32 cellular contexts compared by ENCODE assay signal in the genomic region with DNA sequence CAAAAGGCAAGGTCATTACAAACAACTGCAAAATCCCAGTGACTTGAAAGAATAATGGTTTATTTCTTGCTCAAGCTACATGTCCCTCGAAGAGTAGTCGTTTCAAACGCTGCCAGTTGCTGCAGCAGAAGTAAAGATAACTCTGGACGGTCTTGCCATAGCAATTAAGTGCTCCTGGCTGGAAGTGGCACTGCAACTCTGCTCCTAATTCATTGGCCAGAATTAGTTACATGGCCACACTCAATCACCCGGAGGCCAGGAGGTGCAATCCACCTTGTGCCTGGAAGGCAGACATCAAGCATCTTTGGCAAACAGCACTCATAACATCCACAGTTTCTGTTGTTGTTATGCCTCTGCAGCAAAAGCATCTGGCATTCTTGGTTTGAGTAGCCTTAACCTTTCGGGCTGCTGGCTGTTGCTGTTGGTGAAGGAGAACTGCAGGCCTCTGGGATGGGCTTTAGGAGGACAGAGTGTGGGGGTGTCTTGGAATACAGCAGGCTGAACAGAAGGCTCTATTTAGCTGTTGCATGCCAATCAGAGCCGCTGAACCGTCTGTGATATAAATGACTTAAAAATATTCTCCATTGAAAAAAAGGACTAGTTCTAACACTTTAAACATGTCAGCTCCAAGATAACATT.
A peak's percentile ranks its signal among the peaks of the same experiment; 100 is the strongest.
DNase-seq lines count a peak whose midpoint lies in the region; ATAC-seq, FAIRE-seq and TF ChIP-seq lines count a peak whose summit lies in the region.
"Had no signal": no experiment of that assay in that cellular context is flagged by ENCODE, and none has a peak within 500 bp of the region (broad histone marks: within the 10 kb centered on the region; RNA-seq: fewer than 3 reads in every experiment).

No MANE protein-coding gene starts in this region.

- H3K4me3 ChIP-seq in heart right ventricle = no peak overlapping the region
- no peak overlapping the region for H3K4me3 ChIP-seq in small intestine (ENCODE audit: low read depth in 1 of 2, low read length in 2 of 2)
- H3K4me3 ChIP-seq: ascending aorta, GM12878, K562, lower lobe of right lung, SJSA1, tibial artery had no signal

- peak in 1 of 9 donors; percentile 15 for TF ChIP-seq CTCF in heart right ventricle (IDR thresholded peaks at IDR 0.05)

- 41 to 49% methylated on average over 8 of the region's 8 CpGs for WGBS in heart right ventricle, 2 donors
- 84 to 88% (median 86%) methylated on average over 8 of the region's 8 CpGs for WGBS in small intestine, 3 donors

- intact Hi-C loops in Right ventricle myocardium superior (cut with DNase I) = loop anchor here (10.0 kb wide), 1 partner anchor 80 kb away; no protein-coding TSS in a partner anchor
- intact Hi-C loops in cardiac septum (cut with DNase I) = loop anchor here (10.0 kb wide), 1 partner anchor 120 kb away; a partner anchor contains a TSS
- intact Hi-C loops in heart right ventricle (cut with DNase I) = no loop called here

- FAIRE-seq in small intestine (lab: Jason Lieb, UNC) = no peak
- FAIRE-seq: GM12878, K562, kidney had no signal

- DNase-seq in Right ventricle myocardium superior (no peak), cardiac septum (ENCODE audit: low spot score) (no peak), NCI-H510A (lab: John Stamatoyannopoulos, UW) (peak; percentile 37), heart right ventricle (peak in 1 of 2 donors; percentile 17), small intestine (no peak), kidney glomerular epithelial cell (lab: John Stamatoyannopoulos, UW) (no peak)
- DNase-seq in stimulated activated naive CD4-positive, alpha-beta T cell treated with Interleukin-2 at 50 U/mL for 16 hours (lab: John Stamatoyannopoulos, UW) = no peak
- DNase-seq: activated CD4-positive, alpha-beta T cell treated with anti-CD3 and anti-CD28 coated beads, Interleukin-2, amount 50 U/mL, for 4 hours; activated CD8-positive, alpha-beta memory T cell treated with anti-CD3 and anti-CD28 coated beads, Interleukin-2, amount 10 ng/mL, durations not matched to agents 7 days and 5 days; activated gamma-delta T cell treated with Interleukin-2 at 50 U/mL for 16 hours; activated T-cell treated with anti-CD3 and anti-CD28 coated beads, Interleukin-2, amount 50 U/mL, for 4 hours; CD8-positive, alpha-beta memory T cell; central memory CD4-positive, alpha-beta T cell; cortex of kidney; effector memory CD4-positive, alpha-beta T cell; EL; HCEC 1CT; kidney; lower lobe of right lung; naive thymus-derived CD4-positive, alpha-beta T cell; NCI-H1092; NCI-H187; NCI-H774; nucleus accumbens; stimulated activated CD4-positive, alpha-beta T cell treated with anti-CD3 and anti-CD28 coated beads, Interleukin-4, amount 100 ng/mL, for 24 hours; T-helper 1 cell; tibial artery had no signal

- H3K27ac ChIP-seq in heart right ventricle (no peak overlapping the region), small intestine (ENCODE audit: low read depth in 1 of 2, low read length in 1 of 2) (no peak overlapping the region)
- H3K27ac ChIP-seq: ascending aorta, lower lobe of right lung, SJSA1, tibial artery had no signal

- peaks cover 0 to 8% (median 0%) of the 10 kb centered on the region in 9 donors for H3K4me1 ChIP-seq in heart right ventricle
- peaks cover 0 to 5% of the 10 kb centered on the region in 2 donors for H3K4me1 ChIP-seq in small intestine (ENCODE audit: control insufficient read depth in 2 of 2, insufficient read depth in 1 of 2, low read depth in 1 of 2, low read length in 1 of 2)
- H3K4me1 ChIP-seq: ascending aorta, lower lobe of right lung, tibial artery had no signal

- no peaks in the 10 kb centered on the region for H3K36me3 ChIP-seq in heart right ventricle
- no peaks in the 10 kb centered on the region for H3K36me3 ChIP-seq in small intestine (ENCODE audit: control insufficient read depth in 2 of 2, insufficient read depth in 2 of 2, low read length in 2 of 2)
- H3K36me3 ChIP-seq: ascending aorta, lower lobe of right lung, SJSA1, tibial artery had no signal

- ATAC-seq in Right ventricle myocardium superior (ENCODE audit: poor library complexity) = peak; percentile 89
- ATAC-seq in heart right ventricle = peak in 6 of 8 donors; percentile 44 to 89 (median 72)
- no peak for ATAC-seq in HG03457 (IDR thresholded peaks at IDR 0.05; ENCODE audit: unreplicated experiment)
- ATAC-seq: activated CD8-positive, alpha-beta memory T cell treated with anti-CD3 and anti-CD28 coated beads, Interleukin-2, amount 10 ng/mL, durations not matched to agents 7 days and 5 days; activated T-cell treated with anti-CD3 and anti-CD28 coated beads, Interleukin-2, amount 50 U/mL, for 4 hours; GM12878; K562; lower lobe of right lung; naive thymus-derived CD4-positive, alpha-beta T cell had no signal

- H3K27me3 ChIP-seq in heart right ventricle = no peaks in the 10 kb centered on the region
- H3K27me3 ChIP-seq in small intestine (ENCODE audit: control insufficient read depth in 2 of 2, insufficient read depth in 2 of 2, low read length in 2 of 2) = no peaks in the 10 kb centered on the region
- H3K27me3 ChIP-seq: ascending aorta, SJSA1, tibial artery had no signal

- H3K9me3 ChIP-seq in heart right ventricle (no peaks in the 10 kb centered on the region), small intestine (ENCODE audit: control insufficient read depth, low read depth) (no peaks in the 10 kb centered on the region)
- H3K9me3 ChIP-seq: ascending aorta, lower lobe of right lung, SJSA1, tibial artery had no signal

Comparison
In these comparisons a context has a peak if more than half of its experiments do, and no peak if none do; other contexts are left out.
1. intact Hi-C loops: an anchor here in Right ventricle myocardium superior (10.0 kb wide) and cardiac septum (10.0 kb wide); none called in heart right ventricle.